Comparison of ENCODE assay signal across 8 cellular contexts in genomic region chr12:99043319-99043914, GRCh38.
DNase-seq lines count a peak whose midpoint lies in the region; ATAC-seq lines count a peak whose summit lies in the region.

No MANE protein-coding gene starts in this region.

- no peak overlapping the region for H3K27ac Mint-ChIP-seq in T-helper 17 cell

- H3K4me3 ChIP-seq in H7 (ENCODE audit: insufficient read depth, low read depth, low read length): no peak overlapping the region

- ATAC-seq in T-helper 17 cell: peak; percentile 47
- peak; percentile 94 for ATAC-seq in left lobe of liver
- no peak for ATAC-seq in HG02571 (IDR thresholded peaks at IDR 0.05; ENCODE audit: unreplicated experiment)

- peaks cover 2% of the 10 kb centered on the region for H3K4me1 Mint-ChIP-seq in T-helper 17 cell

- peaks cover 2% of the 10 kb centered on the region for H3K36me3 Mint-ChIP-seq in T-helper 17 cell (ENCODE audit: low read depth)

- no peaks in the 10 kb centered on the region for H3K27me3 ChIP-seq in H7 (ENCODE audit: control insufficient read depth, insufficient read depth, low read length)

- DNase-seq in ELF-1 (ENCODE audit: low read depth, low spot score): peak; percentile 71
- DNase-seq in H7: peak; percentile 44
- DNase-seq in NCI-H1105 treated with DMSO at 0.1 percent for 48 hours (lab: John Stamatoyannopoulos, UW): peak; percentile 68
- peak; percentile 13 to 20 (median 18) for DNase-seq in T-helper 17 cell
- DNase-seq in caudate nucleus (lab: John Stamatoyannopoulos, UW): peak in 38 of 61 donors; percentile 5 to 81 (median 26)
- DNase-seq in left lobe of liver (ENCODE audit: low spot score): peak; percentile 60
- peak; percentile 26 to 33 for DNase-seq in stimulated activated CD4-positive, alpha-beta T cell treated with anti-CD3 and anti-CD28 coated beads, Interleukin-4, amount 100 ng/mL, for 48 hours (ENCODE audit: low read depth in 2 of 2)

- no peaks in the 10 kb centered on the region for H3K9me3 ChIP-seq in T-helper 17 cell (ENCODE audit: control insufficient read depth, low read length, poor library complexity, severe bottlenecking)

- H3K4me3 Mint-ChIP-seq in T-helper 17 cell: no peak overlapping the region

- H3K27ac ChIP-seq in caudate nucleus (ENCODE audit: low read depth, low read length): no peak overlapping the region

- H3K27me3 Mint-ChIP-seq in T-helper 17 cell: peaks cover 38% of the 10 kb centered on the region

- no peaks in the 10 kb centered on the region for H3K36me3 ChIP-seq in H7 (replicated peaks; ENCODE audit: control insufficient read depth, insufficient read depth, low read length)

Comparison
In these comparisons a context has a peak if more than half of its experiments do, and no peak if none do; other contexts are left out.
1. DNase-seq: peak in every context shown above with its lines; median percentile 71 in ELF-1; 68 in NCI-H1105 treated with DMSO at 0.1 percent for 48 hours; 60 in left lobe of liver; 44 in H7; 30 in stimulated activated CD4-positive, alpha-beta T cell treated with anti-CD3 and anti-CD28 coated beads, Interleukin-4, amount 100 ng/mL, for 48 hours; 26 in caudate nucleus; 18 in T-helper 17 cell.